1 cellular context compared by ENCODE assay signal in genomic region chr11:36478700-36479329, GRCh38.
TF ChIP-seq lines count a peak whose summit lies in the region.

No MANE protein-coding gene starts in this region.

TF ChIP-seq in GM12878, 131 proteins besides CTCF, POLR2A, EP300 and RAD21 (continued from another document):
- TF ChIP-seq BCL3 (IDR thresholded peaks at IDR 0.05; ENCODE audit: borderline replicate concordance, insufficient read depth, low read depth, low read length, poor library complexity, severe bottlenecking) (no peak), ZNF622 (IDR thresholded peaks at IDR 0.05) (no peak)
TF ChIP-seq in GM12878: peak in this region for 3.
